ENCODE assay signal across 11 cellular contexts in genomic region chr19:35712910-35713845, GRCh38. TPM values are rescaled to one million over a fixed set of nuclear protein-coding genes. Genes with fewer than 3 reads are reported as not detected.
DNase-seq lines count a peak whose midpoint lies in the region; ATAC-seq and TF ChIP-seq lines count a peak whose summit lies in the region.
"Had no signal": no experiment of that assay in that cellular context is flagged by ENCODE, and none has a peak within 500 bp of the region (broad histone marks: within the 10 kb centered on the region; RNA-seq: fewer than 3 reads in every experiment).

No MANE protein-coding gene starts in this region.

- DNase-seq in activated T-cell treated with anti-CD3 and anti-CD28 coated beads for 48 hours (ENCODE audit: low read depth) (peak; percentile 80), neural progenitor cell (ENCODE audit: low spot score) (no peak), SK-N-DZ (ENCODE audit: low spot score) (no peak), smooth muscle cell (lab: John Stamatoyannopoulos, UW; ENCODE audit: unreplicated experiment) (no peak), NCI-H2171 treated with DMSO at 0.1 percent for 48 hours (lab: John Stamatoyannopoulos, UW) (no peak)
- DNase-seq: amniotic stem cell had no signal

- peak overlapping the region; percentile 30 for H3K27ac Mint-ChIP-seq in neural progenitor cell

- peaks cover 30 to 63% (median 55%) of the 10 kb centered on the region in 10 experiments for H3K4me1 ChIP-seq in BLaER1 treated with 17β-estradiol and CSF1 and Interleukin-3, amounts not matched to agents 10 nM and 100 nM
- H3K4me1 ChIP-seq in HEK293 (ENCODE audit: control insufficient read depth, insufficient read depth, low read length) (peaks cover 14% of the 10 kb centered on the region), neural progenitor cell (peaks cover 17% of the 10 kb centered on the region), smooth muscle cell (ENCODE audit: low read depth) (peaks cover 6% of the 10 kb centered on the region)

- H3K9me3 ChIP-seq in BLaER1 treated with 17β-estradiol and CSF1 and Interleukin-3, amounts not matched to agents 10 nM and 100 nM (replicated peaks in 1 of 11) = no peaks in the 10 kb centered on the region
- no peaks in the 10 kb centered on the region for H3K9me3 ChIP-seq in HEK293 (ENCODE audit: control insufficient read depth, insufficient read depth, low read depth, low read length)
- H3K9me3 ChIP-seq in neural progenitor cell (ENCODE audit: low read depth) = no peaks in the 10 kb centered on the region
- no peaks in the 10 kb centered on the region for H3K9me3 ChIP-seq in smooth muscle cell (replicated peaks; ENCODE audit: low read depth)

- ATAC-seq in HG03135 (IDR thresholded peaks at IDR 0.05; ENCODE audit: unreplicated experiment) = no peak

- H3K27me3 Mint-ChIP-seq in neural progenitor cell (ENCODE audit: insufficient read depth, low read depth) = peaks cover 13% of the 10 kb centered on the region

- H3K9me3 Mint-ChIP-seq in neural progenitor cell = no peaks in the 10 kb centered on the region

- CTCF ChIA-PET in HEK293 (lab: Yijun Ruan, JAX) = interaction anchor here (0.9 to 6.0 kb wide), 8 partner anchors 9 to 203 kb away, joined by 3 to 119 read pairs (median 10); partner anchors contain the start of genes LIN37 and ZBTB32

- H3K27me3 ChIP-seq in BLaER1 treated with 17β-estradiol and CSF1 and Interleukin-3, amounts not matched to agents 10 nM and 100 nM = no peaks in the 10 kb centered on the region
- peaks cover 8% of the 10 kb centered on the region for H3K27me3 ChIP-seq in neural progenitor cell
- no peaks in the 10 kb centered on the region for H3K27me3 ChIP-seq in smooth muscle cell (ENCODE audit: low read depth)

- H3K4me1 Mint-ChIP-seq in neural progenitor cell = peaks cover 37% of the 10 kb centered on the region

- H3K27ac ChIP-seq in BLaER1 treated with 17β-estradiol and CSF1 and Interleukin-3, amounts not matched to agents 10 nM and 100 nM = peak overlapping the region in 3 of 11 experiments; percentile 3 to 40 (median 21); a peak in 1 of 22 replicates
- H3K27ac ChIP-seq in HEK293 (ENCODE audit: extremely low read depth, low read depth, low read length) = no peak overlapping the region
- H3K27ac ChIP-seq in neural progenitor cell = no peak overlapping the region
- no peak overlapping the region for H3K27ac ChIP-seq in smooth muscle cell (ENCODE audit: low read depth)

- H3F3A ChIP-seq in neural progenitor cell (ENCODE audit: low read depth) (peaks cover 19% of the 10 kb centered on the region), smooth muscle cell (ENCODE audit: low read depth) (no peaks in the 10 kb centered on the region)

- H3K36me3 Mint-ChIP-seq in neural progenitor cell = peaks cover 4% of the 10 kb centered on the region

- H4K20me1 ChIP-seq in BLaER1 treated with 17β-estradiol and CSF1 and Interleukin-3, amounts not matched to agents 10 nM and 100 nM = peaks cover 0 to 26% (median 0%) of the 10 kb centered on the region in 11 experiments; a peak in 4 of 22 replicates
- H4K20me1 ChIP-seq in neural progenitor cell (ENCODE audit: low read depth) (peaks cover 5% of the 10 kb centered on the region), smooth muscle cell (ENCODE audit: low read depth) (no peaks in the 10 kb centered on the region)

- 88% methylated on average over 10 of the region's 10 CpGs for WGBS in smooth muscle cell (ENCODE audit: low lambda C conversion rate)

- peaks cover 1% of the 10 kb centered on the region for H3K79me2 ChIP-seq in neural progenitor cell (ENCODE audit: low read depth)
- peaks cover under 1% of the 10 kb centered on the region for H3K79me2 ChIP-seq in smooth muscle cell (ENCODE audit: low read depth)

- H3K36me3 ChIP-seq in BLaER1 treated with 17β-estradiol and CSF1 and Interleukin-3, amounts not matched to agents 10 nM and 100 nM = no peaks in the 10 kb centered on the region
- no peaks in the 10 kb centered on the region; a peak in 1 of 3 replicates for H3K36me3 ChIP-seq in HEK293 (ENCODE audit: control insufficient read depth in 2 of 2, insufficient read depth in 1 of 2, low read length in 2 of 2)
- no peaks in the 10 kb centered on the region for H3K36me3 ChIP-seq in neural progenitor cell
- no peaks in the 10 kb centered on the region for H3K36me3 ChIP-seq in smooth muscle cell (ENCODE audit: low read depth)

- no peak overlapping the region for H3K4me3 ChIP-seq in BLaER1 treated with 17β-estradiol and CSF1 and Interleukin-3, amounts not matched to agents 10 nM and 100 nM
- H3K4me3 ChIP-seq in HEK293 (ENCODE audit: low read depth, low read length) (no peak overlapping the region), neural progenitor cell (no peak overlapping the region), smooth muscle cell (no peak overlapping the region)
- H3K4me3 ChIP-seq: skin epidermis had no signal

- POLR2A ChIA-PET in HEK293 (lab: Yijun Ruan, JAX) = interaction anchor here (0.5 to 3.9 kb wide), 6 partner anchors 8 to 218 kb away, joined by 3 to 38 read pairs (median 4); partner anchors contain the start of genes PSENEN, U2AF1L4 and ZBTB32

- TF ChIP-seq CTCF in HEK293 (tag by site-specific recombination; IDR thresholded peaks at IDR 0.05) (no peak), neural progenitor cell (IDR thresholded peaks at IDR 0.05) (no peak), smooth muscle cell (IDR thresholded peaks at IDR 0.05; ENCODE audit: borderline replicate concordance, insufficient read depth, poor library complexity, severe bottlenecking) (no peak)

- peak overlapping the region; percentile 66 for H3K4me3 Mint-ChIP-seq in neural progenitor cell

- H3K9ac ChIP-seq in BLaER1 treated with 17β-estradiol and CSF1 and Interleukin-3, amounts not matched to agents 10 nM and 100 nM = peak overlapping the region in 6 of 11 experiments; percentile 1 to 50 (median 32); a peak in 5 of 22 replicates
- no peak overlapping the region for H3K9ac ChIP-seq in neural progenitor cell
- H3K9ac ChIP-seq in smooth muscle cell (ENCODE audit: low read depth) = no peak overlapping the region

- no peak overlapping the region for H2AFZ ChIP-seq in neural progenitor cell (replicated peaks)
- no peak overlapping the region for H2AFZ ChIP-seq in smooth muscle cell (ENCODE audit: low read depth)

- peak overlapping the region; percentile 30 to 100 (median 68) for H3K4me2 ChIP-seq in BLaER1 treated with 17β-estradiol and CSF1 and Interleukin-3, amounts not matched to agents 10 nM and 100 nM
- H3K4me2 ChIP-seq in neural progenitor cell = no peak overlapping the region
- H3K4me2 ChIP-seq in smooth muscle cell = no peak overlapping the region

TF ChIP-seq in HEK293, 187 proteins besides CTCF, POLR2A, EP300 and RAD21:
- no peak for TF ChIP-seq ZNF24 (tag by site-specific recombination; IDR thresholded peaks at IDR 0.05)
- no peak for TF ChIP-seq ZNF16 (tag by site-specific recombination; IDR thresholded peaks at IDR 0.05; ENCODE audit: low read depth)
- TF ChIP-seq ZNF513 (tag by site-specific recombination; IDR thresholded peaks at IDR 0.05) = no peak
- TF ChIP-seq ZNF830 (tag by site-specific recombination; IDR thresholded peaks at IDR 0.05; ENCODE audit: low read depth) = no peak
- no peak for TF ChIP-seq MYNN (tag by site-specific recombination; IDR thresholded peaks at IDR 0.05; ENCODE audit: borderline replicate concordance)
- TF ChIP-seq FEZF1 (tag by site-specific recombination; IDR thresholded peaks at IDR 0.05) = no peak
- TF ChIP-seq ZNF530 (tag by site-specific recombination; IDR thresholded peaks at IDR 0.05; ENCODE audit: low read depth) = no peak
- peak; percentile 26; the same call in 1 of the 2 replicates for TF ChIP-seq ZIC2 (tag by site-specific recombination; IDR thresholded peaks at IDR 0.05)
- 0 out of 2 replicates have a peak, but pooled peaks have one; percentile 45 for TF ChIP-seq SP3 (tag by site-specific recombination; IDR thresholded peaks at IDR 0.05)

RNA-seq across cellular contexts. Expression of gene KMT2B, which starts 4.6 kb away (rescaled TPM):
- total RNA-seq in neural progenitor cell (ENCODE audit: low replicate concordance) (12.6 and 16.0 TPM in 2 replicates), smooth muscle cell (10.5 and 31.1 TPM in 2 replicates)
- 6.6 and 12.6 TPM in 2 replicates for polyA plus RNA-seq in SK-N-DZ (2014; cell fraction: cytosol; rRNA removed)
- polyA plus RNA-seq in SK-N-DZ (2014; cell fraction: nucleus; rRNA removed) = 28.9 and 69.4 TPM in 2 replicates
- polyA plus RNA-seq in smooth muscle cell = 8.8 and 11.2 TPM in 2 replicates

RNA-seq across cellular contexts. Expression of gene ZBTB32, which starts 8.8 kb away (rescaled TPM):
- total RNA-seq in neural progenitor cell (ENCODE audit: low replicate concordance) (not detected in 2 replicates), smooth muscle cell (not detected in 2 replicates)
- 0.96 TPM in 1 of 2 replicates, not detected in the other for polyA plus RNA-seq in SK-N-DZ (2014; cell fraction: cytosol; rRNA removed)
- polyA plus RNA-seq in SK-N-DZ (2014; cell fraction: nucleus; rRNA removed) = not detected in 2 replicates
- polyA plus RNA-seq in smooth muscle cell = 1.0 and 1.3 TPM in 2 replicates
- total RNA-seq: MCF 10A had no signal

RNA-seq across cellular contexts. Expression of gene IGFLR1, which starts 29.1 kb away (rescaled TPM):
- total RNA-seq in neural progenitor cell (ENCODE audit: low replicate concordance) (5.0 and 9.2 TPM in 2 replicates), smooth muscle cell (1.2 and 1.7 TPM in 2 replicates)
- 22.5 and 25.0 TPM in 2 replicates for polyA plus RNA-seq in SK-N-DZ (2014; cell fraction: cytosol; rRNA removed)
- 14.4 and 27.5 TPM in 2 replicates for polyA plus RNA-seq in SK-N-DZ (2014; cell fraction: nucleus; rRNA removed)
- polyA plus RNA-seq in smooth muscle cell = 1.4 and 6.3 TPM in 2 replicates

RNA-seq across cellular contexts. Expression of gene U2AF1L4, which starts 32.0 kb away (rescaled TPM):
- total RNA-seq in neural progenitor cell (ENCODE audit: low replicate concordance) (17.2 and 27.9 TPM in 2 replicates), smooth muscle cell (14.6 and 17.0 TPM in 2 replicates)
- 8.7 and 9.0 TPM in 2 replicates for polyA plus RNA-seq in SK-N-DZ (2014; cell fraction: cytosol; rRNA removed)
- polyA plus RNA-seq in SK-N-DZ (2014; cell fraction: nucleus; rRNA removed) = 28.2 and 29.5 TPM in 2 replicates
- polyA plus RNA-seq in smooth muscle cell = 29.3 and 31.5 TPM in 2 replicates

RNA-seq across cellular contexts. Expression of gene PSENEN, which starts 32.3 kb away (rescaled TPM):
- total RNA-seq in neural progenitor cell (ENCODE audit: low replicate concordance) (10.9 and 29.6 TPM in 2 replicates), smooth muscle cell (53.3 and 65.4 TPM in 2 replicates)
- polyA plus RNA-seq in SK-N-DZ (2014; cell fraction: cytosol; rRNA removed) = 28.7 and 40.4 TPM in 2 replicates
- polyA plus RNA-seq in SK-N-DZ (2014; cell fraction: nucleus; rRNA removed) = 22.9 and 29.9 TPM in 2 replicates
- polyA plus RNA-seq in smooth muscle cell = 137 and 167 TPM in 2 replicates

Comparison
In these comparisons a context has a peak if more than half of its experiments do, and no peak if none do; other contexts are left out.
1. H3K4me2 ChIP-seq: peak in BLaER1 treated with 17β-estradiol and CSF1 and Interleukin-3, amounts not matched to agents 10 nM and 100 nM (11 of 11); none in neural progenitor cell (single experiment) and smooth muscle cell (single experiment).
2. H3K9ac ChIP-seq: peak in BLaER1 treated with 17β-estradiol and CSF1 and Interleukin-3, amounts not matched to agents 10 nM and 100 nM (6 of 11); none in neural progenitor cell (single experiment) and smooth muscle cell (single experiment).